Comparison of ENCODE assay signal across 28 cellular contexts in genomic region chr9:135073081-135073740, GRCh38. TPM values are rescaled to one million over a fixed set of nuclear protein-coding genes. Genes with fewer than 3 reads are reported as not detected.
A peak's percentile ranks its signal among the peaks of the same experiment; 100 is the strongest.
DNase-seq lines count a peak whose midpoint lies in the region; ATAC-seq and TF ChIP-seq lines count a peak whose summit lies in the region.
"Had no signal": no experiment of that assay in that cellular context is flagged by ENCODE, and none has a peak within 500 bp of the region (broad histone marks: within the 10 kb centered on the region; RNA-seq: fewer than 3 reads in every experiment).

No MANE protein-coding gene starts in this region.

- peaks cover 20% of the 10 kb centered on the region for H3K27me3 Mint-ChIP-seq in activated CD4-positive, alpha-beta T cell treated with anti-CD3 and anti-CD28 coated beads, Interleukin-2, amount 10 ng/mL, durations not matched to agents 7 days and 5 days

- H3K9me3 ChIP-seq in right cardiac atrium (ENCODE audit: control insufficient read depth, low read length) (no peaks in the 10 kb centered on the region), upper lobe of right lung (no peaks in the 10 kb centered on the region), mucosa of descending colon (no peaks in the 10 kb centered on the region)
- H3K9me3 ChIP-seq: A549; BLaER1 treated with 17β-estradiol and CSF1 and Interleukin-3, amounts not matched to agents 10 nM and 100 nM; HAP-1; MG63; SJSA1 had no signal

- no peak overlapping the region for H3K27ac Mint-ChIP-seq in activated CD4-positive, alpha-beta T cell treated with anti-CD3 and anti-CD28 coated beads, Interleukin-2, amount 10 ng/mL, durations not matched to agents 7 days and 5 days
- H3K27ac Mint-ChIP-seq: CD4-positive, alpha-beta memory T cell; HFFc6 had no signal

- H3K4me3 Mint-ChIP-seq in activated CD4-positive, alpha-beta T cell treated with anti-CD3 and anti-CD28 coated beads, Interleukin-2, amount 10 ng/mL, durations not matched to agents 7 days and 5 days = no peak overlapping the region
- H3K4me3 Mint-ChIP-seq: CD4-positive, alpha-beta memory T cell; HFFc6 had no signal

- H3K4me3 ChIP-seq in right cardiac atrium (ENCODE audit: low read length) (no peak overlapping the region), upper lobe of right lung (no peak overlapping the region), mucosa of descending colon (no peak overlapping the region)
- H3K4me3 ChIP-seq: A549; BLaER1 treated with 17β-estradiol and CSF1 and Interleukin-3, amounts not matched to agents 10 nM and 100 nM; GM23248; HAP-1; MG63; SJSA1 had no signal

- intact Hi-C loops in cardiac septum (cut with DNase I) (no loop called here), right cardiac atrium (cut with DNase I) (no loop called here), sciatic nerve (cut with DNase I) (no loop called here), upper lobe of right lung (cut with DNase I) (no loop called here), mucosa of descending colon (cut with DNase I, micrococcal nuclease) (no loop called here)

- H3K4me1 Mint-ChIP-seq in activated CD4-positive, alpha-beta T cell treated with anti-CD3 and anti-CD28 coated beads, Interleukin-2, amount 10 ng/mL, durations not matched to agents 7 days and 5 days = no peaks in the 10 kb centered on the region

- H3K36me3 ChIP-seq in upper lobe of right lung (no peaks in the 10 kb centered on the region), mucosa of descending colon (ENCODE audit: low read depth) (no peaks in the 10 kb centered on the region)
- H3K36me3 ChIP-seq: BLaER1 treated with 17β-estradiol and CSF1 and Interleukin-3, amounts not matched to agents 10 nM and 100 nM; HAP-1; MG63; SJSA1 had no signal

- H3K27me3 ChIP-seq in right cardiac atrium (ENCODE audit: control insufficient read depth, insufficient read depth) (no peaks in the 10 kb centered on the region), upper lobe of right lung (peaks cover 28% of the 10 kb centered on the region)

- ATAC-seq in right cardiac atrium (no peak), sciatic nerve (no peak), upper lobe of right lung (no peak), mucosa of descending colon (no peak)
- ATAC-seq: A549, PC-3 had no signal

- no peaks in the 10 kb centered on the region for H3K36me3 Mint-ChIP-seq in activated CD4-positive, alpha-beta T cell treated with anti-CD3 and anti-CD28 coated beads, Interleukin-2, amount 10 ng/mL, durations not matched to agents 7 days and 5 days (ENCODE audit: low read depth)
- H3K36me3 Mint-ChIP-seq: CD4-positive, alpha-beta memory T cell had no signal

- WGBS in right cardiac atrium = 80% methylated on average over 13 of the region's 13 CpGs

- peak; percentile 44 for DNase-seq in cardiac septum (ENCODE audit: low spot score)
- no peak for DNase-seq in right cardiac atrium
- DNase-seq in ecto neural progenitor cell (ENCODE audit: low spot score) = peak; percentile 30
- peak; percentile 32 for DNase-seq in sciatic nerve (ENCODE audit: low spot score)
- DNase-seq in upper lobe of right lung = peak; percentile 41
- DNase-seq in activated CD4-positive, alpha-beta T cell treated with anti-CD3 and anti-CD28 coated beads, Interleukin-2, amount 10 ng/mL, durations not matched to agents 7 days and 5 days = no peak
- DNase-seq in mucosa of descending colon = no peak
- DNase-seq: AML-193; CD4-positive, alpha-beta memory T cell; COR-L47; DMS53; GM23248; HFFc6; KBM-7; MG63; NCI-H1105 treated with DMSO at 0.1 percent for 48 hours; NCI-H146; NCI-H1930; NCI-H446; NCI-H526; NCI-H82; NK-92 treated with Interleukin-12 subunit alpha and Interleukin-12 subunit beta, amount 100 ng/mL, for 24 hours; PC-3; Right ventricle myocardium superior had no signal

- H3K27ac ChIP-seq in right cardiac atrium (ENCODE audit: low read length) (no peak overlapping the region), upper lobe of right lung (no peak overlapping the region)
- H3K27ac ChIP-seq: A549; BLaER1 treated with 17β-estradiol and CSF1 and Interleukin-3, amounts not matched to agents 10 nM and 100 nM; GM23248; SJSA1 had no signal

- TF ChIP-seq CTCF in upper lobe of right lung (IDR thresholded peaks at IDR 0.05) (no peak), mucosa of descending colon (IDR thresholded peaks at IDR 0.05) (no peak)

- POLR2A ChIA-PET in activated CD4-positive, alpha-beta T cell treated with anti-CD3 and anti-CD28 coated beads, Interleukin-2, amount 10 ng/mL, durations not matched to agents 7 days and 5 days (lab: Charles Lee) = no interaction called here

- CTCF ChIA-PET in activated CD4-positive, alpha-beta T cell treated with anti-CD3 and anti-CD28 coated beads, Interleukin-2, amount 10 ng/mL, durations not matched to agents 7 days and 5 days (lab: Charles Lee) = no interaction called here

- H3K9me3 Mint-ChIP-seq in activated CD4-positive, alpha-beta T cell treated with anti-CD3 and anti-CD28 coated beads, Interleukin-2, amount 10 ng/mL, durations not matched to agents 7 days and 5 days = no peaks in the 10 kb centered on the region
- H3K9me3 Mint-ChIP-seq: HFFc6 had no signal

- H3K4me1 ChIP-seq in right cardiac atrium (ENCODE audit: control insufficient read depth, insufficient read depth, low read length) (peaks cover 2% of the 10 kb centered on the region), upper lobe of right lung (peaks cover 5% of the 10 kb centered on the region), mucosa of descending colon (ENCODE audit: low read depth) (peaks cover 6% of the 10 kb centered on the region)
- H3K4me1 ChIP-seq: A549, HAP-1, SJSA1 had no signal

RNA-seq across cellular contexts. Expression of gene OLFM1, which starts 14.3 kb away (rescaled TPM):
- total RNA-seq in cardiac septum (8.6 TPM), right cardiac atrium (10 to 100 TPM in 2 of 4 donors, 1 to 10 TPM in 2; 8.8 to 19.0 (median 9.5) TPM), sciatic nerve (40.7 TPM), upper lobe of right lung (26.0 TPM), mucosa of descending colon (10 to 100 TPM in 2 of 3 donors, 1 to 10 TPM in 1; 4.6 to 17.7 (median 13.9) TPM)
- polyA plus RNA-seq in right cardiac atrium = 19.1 TPM
- not detected for total RNA-seq in activated CD4-positive, alpha-beta T cell treated with anti-CD3 and anti-CD28 coated beads, Interleukin-2, amount 10 ng/mL, durations not matched to agents 7 days and 5 days
- total RNA-seq: CD4-positive, alpha-beta memory T cell had no signal
- polyA plus RNA-seq: CD4-positive, alpha-beta memory T cell had no signal

Comparison
In these comparisons a context has a peak if more than half of its experiments do, and no peak if none do; other contexts are left out.
1. DNase-seq: peak in cardiac septum (single experiment), ecto neural progenitor cell (single experiment), sciatic nerve (single experiment) and upper lobe of right lung (single experiment); none in right cardiac atrium (0 of 3), activated CD4-positive, alpha-beta T cell treated with anti-CD3 and anti-CD28 coated beads, Interleukin-2, amount 10 ng/mL, durations not matched to agents 7 days and 5 days (single experiment) and mucosa of descending colon (0 of 3).